In genomic region chr9:36100532-36100931, GRCh38 we compare ENCODE assay signal across 10 cellular contexts. TPM values are rescaled to one million over a fixed set of nuclear protein-coding genes. Genes with fewer than 3 reads are reported as not detected.
A peak's percentile ranks its signal among the peaks of the same experiment; 100 is the strongest.
DNase-seq lines count a peak whose midpoint lies in the region; ATAC-seq and TF ChIP-seq lines count a peak whose summit lies in the region.
"Had no signal": no experiment of that assay in that cellular context is flagged by ENCODE, and none has a peak within 500 bp of the region (broad histone marks: within the 10 kb centered on the region; RNA-seq: fewer than 3 reads in every experiment).

No MANE protein-coding gene starts in this region.

- no peak for ATAC-seq in HG03521 (IDR thresholded peaks at IDR 0.05; ENCODE audit: unreplicated experiment)

- H3K4me3 Mint-ChIP-seq in immature natural killer cell = no peak overlapping the region
- H3K4me3 Mint-ChIP-seq: T-helper 1 cell treated with Interleukin-12 subunit alpha and Interleukin-12 subunit beta and Interleukin-4 antibody, amounts not matched to agents 30 μg/mL and 1 μg/mL, for 36 hours had no signal

- no peaks in the 10 kb centered on the region for H3K9me3 ChIP-seq in SJSA1 (replicated peaks)
- H3K9me3 ChIP-seq in osteoblast (ENCODE audit: low read depth, low read length) = no peaks in the 10 kb centered on the region

- H3K4me1 ChIP-seq in SJSA1 (replicated peaks) = peaks cover 35% of the 10 kb centered on the region
- peaks cover 37% of the 10 kb centered on the region for H3K4me1 ChIP-seq in osteoblast (ENCODE audit: insufficient read depth, low read length)

- H3K4me3 ChIP-seq in SJSA1 (no peak overlapping the region), fibroblast of pulmonary artery (replicated peaks; ENCODE audit: low read depth, low read length) (no peak overlapping the region), osteoblast (ENCODE audit: insufficient read depth, low read length) (no peak overlapping the region)

- peaks cover 3 to 8% of the 10 kb centered on the region in 2 donors for H3K4me1 Mint-ChIP-seq in immature natural killer cell

- H3K27me3 Mint-ChIP-seq in immature natural killer cell (ENCODE audit: low read depth in 3 of 3) = peaks cover 0 to 1% (median 0%) of the 10 kb centered on the region in 3 donors

- peak; percentile 72 for DNase-seq in EL
- peak in 1 of 2 experiments; percentile 50 for DNase-seq in SJSA1 (ENCODE audit: low read depth in 1 of 2, low spot score in 2 of 2)
- DNase-seq in fibroblast of pulmonary artery (ENCODE audit: low read depth) = peak; percentile 37
- peak; percentile 9 for DNase-seq in osteoblast (ENCODE audit: insufficient read length, low spot score, missing footprints)
- DNase-seq in NCI-H146 treated with DMSO at 0.1 percent for 48 hours (lab: John Stamatoyannopoulos, UW; ENCODE audit: unreplicated experiment) = no peak
- DNase-seq in immature natural killer cell = no peak
- DNase-seq: activated CD4-positive, alpha-beta T cell treated with anti-CD3 and anti-CD28 coated beads, Interleukin-2, amount 50 U/mL, for 1 hour had no signal

- no peaks in the 10 kb centered on the region for H3K9me3 Mint-ChIP-seq in immature natural killer cell
- H3K9me3 Mint-ChIP-seq: T-helper 1 cell treated with Interleukin-12 subunit alpha and Interleukin-12 subunit beta and Interleukin-4 antibody, amounts not matched to agents 30 μg/mL and 1 μg/mL, for 36 hours had no signal

- TF ChIP-seq CTCF in fibroblast of pulmonary artery (IDR thresholded peaks at IDR 0.05; ENCODE audit: low read length, missing control alignments) = peak; percentile 19
- no peak for TF ChIP-seq CTCF in osteoblast (IDR thresholded peaks at IDR 0.05; ENCODE audit: extremely low read depth, low read depth, low read length)

- peak overlapping the region; percentile 78 for H3K27ac ChIP-seq in SJSA1
- H3K27ac ChIP-seq in osteoblast (ENCODE audit: low read depth, low read length) = peak overlapping the region; percentile 87
- H3K27ac ChIP-seq: HL-60 had no signal

- H3K36me3 Mint-ChIP-seq in immature natural killer cell = peaks cover 0 to 4% (median 0%) of the 10 kb centered on the region in 3 donors

- peak overlapping the region; percentile 6 for H3K4me2 ChIP-seq in osteoblast (ENCODE audit: insufficient read depth, low read length)

- H3K27ac Mint-ChIP-seq in immature natural killer cell = no peak overlapping the region
- H3K27ac Mint-ChIP-seq: T-helper 1 cell treated with Interleukin-12 subunit alpha and Interleukin-12 subunit beta and Interleukin-4 antibody, amounts not matched to agents 30 μg/mL and 1 μg/mL, for 36 hours had no signal

- H3K27me3 ChIP-seq in SJSA1 (replicated peaks) (no peaks in the 10 kb centered on the region), osteoblast (ENCODE audit: insufficient read depth, low read length) (no peaks in the 10 kb centered on the region)

- H2AFZ ChIP-seq in osteoblast (ENCODE audit: low read length) = no peak overlapping the region

- H3K36me3 ChIP-seq in SJSA1 = no peaks in the 10 kb centered on the region
- H3K36me3 ChIP-seq in osteoblast (ENCODE audit: insufficient read depth, low read length) = peaks cover 13% of the 10 kb centered on the region

- no peaks in the 10 kb centered on the region for H4K20me1 ChIP-seq in osteoblast (ENCODE audit: insufficient read depth, low read length)

- no peaks in the 10 kb centered on the region for H3K79me2 ChIP-seq in osteoblast (ENCODE audit: insufficient read depth, low read length)

RNA-seq across cellular contexts. Expression of gene GLIPR2, which starts 36.0 kb away (rescaled TPM):
- 29.8 and 37.3 TPM in 2 replicates for total RNA-seq in SJSA1 (2014; rRNA removed; shearing (Covaris generic))
- total RNA-seq in osteoblast = 33.3 and 38.4 TPM in 2 replicates
- polyA plus RNA-seq in immature natural killer cell = 100 to 1,000 TPM; 327 to 486 (median 374) TPM

Comparison
In these comparisons a context has a peak if more than half of its experiments do, and no peak if none do; other contexts are left out.
1. DNase-seq: peak in EL (single experiment), fibroblast of pulmonary artery (single experiment) and osteoblast (single experiment); none in NCI-H146 treated with DMSO at 0.1 percent for 48 hours (single experiment) and immature natural killer cell (0 of 3).